In genomic region chr12:93653712-93654111, GRCh38 we compare ENCODE assay signal across 19 cellular contexts. TPM values are rescaled to one million over a fixed set of nuclear protein-coding genes. Genes with fewer than 3 reads are reported as not detected.
A peak's percentile ranks its signal among the peaks of the same experiment; 100 is the strongest.
DNase-seq lines count a peak whose midpoint lies in the region; ATAC-seq and TF ChIP-seq lines count a peak whose summit lies in the region.
"Had no signal": no experiment of that assay in that cellular context is flagged by ENCODE, and none has a peak within 500 bp of the region (broad histone marks: within the 10 kb centered on the region; RNA-seq: fewer than 3 reads in every experiment).

No MANE protein-coding gene starts in this region.

- H3K9ac ChIP-seq in DND-41 (ENCODE audit: low read depth, low read length) (no peak overlapping the region), neural progenitor cell (no peak overlapping the region)
- H3K9ac ChIP-seq: BLaER1 had no signal

- no peaks in the 10 kb centered on the region for H3K36me3 Mint-ChIP-seq in GM23338 (ENCODE audit: low read depth)
- no peaks in the 10 kb centered on the region for H3K36me3 Mint-ChIP-seq in neural progenitor cell
- H3K36me3 Mint-ChIP-seq in activated naive CD4-positive, alpha-beta T cell treated with anti-CD3 and anti-CD28 coated beads, Interleukin-2, amount 10 ng/mL, durations not matched to agents 7 days and 5 days: no peaks in the 10 kb centered on the region
- H3K36me3 Mint-ChIP-seq: CD4-positive, CD25-positive, alpha-beta regulatory T cell; CD8-positive, alpha-beta T cell had no signal

- H3K27ac Mint-ChIP-seq in GM23338 (no peak overlapping the region), neural progenitor cell (no peak overlapping the region)
- H3K27ac Mint-ChIP-seq in activated naive CD4-positive, alpha-beta T cell treated with anti-CD3 and anti-CD28 coated beads, Interleukin-2, amount 10 ng/mL, durations not matched to agents 7 days and 5 days: no peak overlapping the region
- H3K27ac Mint-ChIP-seq: B cell; CD4-positive, CD25-positive, alpha-beta regulatory T cell; CD8-positive, alpha-beta T cell; H9 had no signal

- TF ChIP-seq CTCF in DND-41 (IDR thresholded peaks at IDR 0.05; ENCODE audit: borderline replicate concordance, extremely low read depth, low read length, poor library complexity, severe bottlenecking) (no peak), GM23338 (conservative IDR thresholded peaks at IDR 0.05; ENCODE audit: low read depth in 2 of 2) (no peak), choroid plexus epithelial cell (conservative IDR thresholded peaks at IDR 0.05; ENCODE audit: low read depth, low read length) (no peak), neural progenitor cell (IDR thresholded peaks at IDR 0.05) (no peak)

- peak; percentile 53; the same call in 1 of the 3 replicates for ATAC-seq in DND-41 (ENCODE audit: insufficient read depth, low read depth)
- ATAC-seq in GM23338: no peak; the same call in 2 of the 3 replicates
- ATAC-seq in SK-N-SH treated with all-trans-retinoic acid at 6 μM for 48 hours: no peak
- ATAC-seq: CD8-positive, alpha-beta T cell; HCT116 had no signal

- no peaks in the 10 kb centered on the region for H3K4me1 Mint-ChIP-seq in GM23338
- H3K4me1 Mint-ChIP-seq in neural progenitor cell: no peaks in the 10 kb centered on the region
- H3K4me1 Mint-ChIP-seq in activated naive CD4-positive, alpha-beta T cell treated with anti-CD3 and anti-CD28 coated beads, Interleukin-2, amount 10 ng/mL, durations not matched to agents 7 days and 5 days: no peaks in the 10 kb centered on the region
- H3K4me1 Mint-ChIP-seq: CD4-positive, CD25-positive, alpha-beta regulatory T cell had no signal

- H3K4me2 ChIP-seq in DND-41 (ENCODE audit: insufficient read depth, low read length): no peak overlapping the region
- no peak overlapping the region for H3K4me2 ChIP-seq in GM23338
- no peak overlapping the region for H3K4me2 ChIP-seq in neural progenitor cell
- H3K4me2 ChIP-seq: BLaER1 had no signal

- H3F3A ChIP-seq in GM23338 (replicated peaks; ENCODE audit: low read depth) (no peaks in the 10 kb centered on the region), neural progenitor cell (ENCODE audit: low read depth) (no peaks in the 10 kb centered on the region)

- 0 out of 2 replicates have a peak overlapping the region, but pooled peaks have one; percentile 26 for H2AFZ ChIP-seq in DND-41 (ENCODE audit: low read depth, low read length)
- H2AFZ ChIP-seq in GM23338: peak overlapping the region; percentile 87; the same call in 1 of the 2 replicates
- H2AFZ ChIP-seq in neural progenitor cell (replicated peaks): peak overlapping the region; percentile 90

- DNase-seq in DND-41 (no peak), GM23338 (ENCODE audit: low spot score) (peak; percentile 30), choroid plexus epithelial cell (ENCODE audit: low read depth) (peak; percentile 19), neural progenitor cell (ENCODE audit: low spot score) (no peak), caudate nucleus (lab: John Stamatoyannopoulos, UW) (no peak), DMS79 (lab: John Stamatoyannopoulos, UW) (no peak)
- DNase-seq in activated naive CD4-positive, alpha-beta T cell treated with anti-CD3 and anti-CD28 coated beads, Interleukin-2, amount 10 ng/mL, durations not matched to agents 7 days and 5 days: no peak
- DNase-seq: Caco-2; CD4-positive, CD25-positive, alpha-beta regulatory T cell; CD8-positive, alpha-beta T cell; DMS153; GF-D8; GOT3; H9 had no signal

- H3K27me3 ChIP-seq in DND-41 (ENCODE audit: insufficient read depth, low read length, poor library complexity) (no peaks in the 10 kb centered on the region), GM23338 (ENCODE audit: insufficient read depth) (no peaks in the 10 kb centered on the region), neural progenitor cell (no peaks in the 10 kb centered on the region)
- H3K27me3 ChIP-seq: BLaER1 had no signal

- H3K79me2 ChIP-seq in DND-41 (ENCODE audit: insufficient read depth, low read length) (no peaks in the 10 kb centered on the region), GM23338 (replicated peaks; ENCODE audit: insufficient read depth) (no peaks in the 10 kb centered on the region), neural progenitor cell (ENCODE audit: low read depth) (no peaks in the 10 kb centered on the region)

- H3K4me3 ChIP-seq in DND-41 (ENCODE audit: low read depth in 1 of 2, low read length in 2 of 2) (no peak overlapping the region), GM23338 (no peak overlapping the region), choroid plexus epithelial cell (ENCODE audit: low read depth, low read length) (no peak overlapping the region), neural progenitor cell (no peak overlapping the region)
- H3K4me3 ChIP-seq: BLaER1 had no signal

- H3K36me3 ChIP-seq in DND-41 (ENCODE audit: insufficient read depth, low read length): no peaks in the 10 kb centered on the region
- H3K36me3 ChIP-seq in GM23338 (ENCODE audit: insufficient read depth): no peaks in the 10 kb centered on the region
- no peaks in the 10 kb centered on the region for H3K36me3 ChIP-seq in neural progenitor cell
- H3K36me3 ChIP-seq: BLaER1 had no signal

- H3K27ac ChIP-seq in DND-41 (ENCODE audit: low read length) (no peak overlapping the region), GM23338 (ENCODE audit: low read depth) (no peak overlapping the region), neural progenitor cell (no peak overlapping the region), caudate nucleus (ENCODE audit: low read depth, low read length) (no peak overlapping the region)
- H3K27ac ChIP-seq: BLaER1, C4-2B had no signal

- CTCF ChIA-PET in activated naive CD4-positive, alpha-beta T cell treated with anti-CD3 and anti-CD28 coated beads, Interleukin-2, amount 10 ng/mL, durations not matched to agents 7 days and 5 days (lab: Charles Lee): no interaction called here

- no peaks in the 10 kb centered on the region for H3K9me3 ChIP-seq in DND-41 (ENCODE audit: insufficient read depth, low read length, severe bottlenecking)
- no peaks in the 10 kb centered on the region for H3K9me3 ChIP-seq in neural progenitor cell (ENCODE audit: low read depth)
- H3K9me3 ChIP-seq: BLaER1, Caco-2 had no signal

- 0 out of 2 replicates have a peak, but pooled peaks cover 4% of the 10 kb centered on the region for H3K9me2 ChIP-seq in GM23338 (ENCODE audit: insufficient read depth)

- H3K4me3 Mint-ChIP-seq in GM23338 (no peak overlapping the region), neural progenitor cell (no peak overlapping the region)
- no peak overlapping the region for H3K4me3 Mint-ChIP-seq in activated naive CD4-positive, alpha-beta T cell treated with anti-CD3 and anti-CD28 coated beads, Interleukin-2, amount 10 ng/mL, durations not matched to agents 7 days and 5 days
- H3K4me3 Mint-ChIP-seq: B cell; CD4-positive, CD25-positive, alpha-beta regulatory T cell; CD8-positive, alpha-beta T cell; H9 had no signal

- H3K9me3 Mint-ChIP-seq in GM23338 (peaks cover 2% of the 10 kb centered on the region; the same call in 1 of the 3 replicates), neural progenitor cell (no peaks in the 10 kb centered on the region)
- H3K9me3 Mint-ChIP-seq in activated naive CD4-positive, alpha-beta T cell treated with anti-CD3 and anti-CD28 coated beads, Interleukin-2, amount 10 ng/mL, durations not matched to agents 7 days and 5 days: no peaks in the 10 kb centered on the region
- H3K9me3 Mint-ChIP-seq: CD8-positive, alpha-beta T cell; H9 had no signal

- H3K27me3 Mint-ChIP-seq in GM23338 (ENCODE audit: insufficient read depth, low read depth, poor library complexity): no peaks in the 10 kb centered on the region
- H3K27me3 Mint-ChIP-seq in neural progenitor cell (ENCODE audit: insufficient read depth, low read depth): peaks cover 2% of the 10 kb centered on the region
- H3K27me3 Mint-ChIP-seq in activated naive CD4-positive, alpha-beta T cell treated with anti-CD3 and anti-CD28 coated beads, Interleukin-2, amount 10 ng/mL, durations not matched to agents 7 days and 5 days: peaks cover 18% of the 10 kb centered on the region
- H3K27me3 Mint-ChIP-seq: B cell had no signal

- H3K4me1 ChIP-seq in DND-41 (ENCODE audit: insufficient read depth, low read length) (no peaks in the 10 kb centered on the region), GM23338 (ENCODE audit: insufficient read depth) (no peaks in the 10 kb centered on the region), neural progenitor cell (no peaks in the 10 kb centered on the region)
- H3K4me1 ChIP-seq: BLaER1, Caco-2 had no signal

- H4K20me1 ChIP-seq in DND-41 (ENCODE audit: insufficient read depth, low read length): no peaks in the 10 kb centered on the region
- H4K20me1 ChIP-seq in GM23338 (replicated peaks; ENCODE audit: insufficient read depth): no peaks in the 10 kb centered on the region
- H4K20me1 ChIP-seq in neural progenitor cell (ENCODE audit: low read depth): no peaks in the 10 kb centered on the region
- H4K20me1 ChIP-seq: BLaER1 had no signal

TF ChIP-seq in GM23338, 12 proteins besides CTCF, POLR2A, EP300 and RAD21:
- no peak for TF ChIP-seq POLR2AphosphoS5 (IDR thresholded peaks at IDR 0.05; ENCODE audit: low read depth)
- TF ChIP-seq EZH2 (IDR thresholded peaks at IDR 0.05; ENCODE audit: low read depth, unreplicated experiment): no peak
TF ChIP-seq in GM23338: peak in this region for 0.

TF ChIP-seq in SK-N-SH treated with all-trans-retinoic acid at 6 μM for 48 hours, 23 proteins besides CTCF, POLR2A, EP300 and RAD21:
- TF ChIP-seq PATZ1 (CRISPR knock-in tag; IDR thresholded peaks at IDR 0.05; ENCODE audit: borderline replicate concordance): no peak

RNA-seq across cellular contexts. Expression of gene CRADD, which starts 23.5 kb away (rescaled TPM):
- total RNA-seq in GM23338 (2014; rRNA removed; shearing (Covaris generic)): 20.3 and 27.9 TPM in 2 replicates
- polyA plus RNA-seq in GM23338 (2016; fragmentation: Nextera tagmentation; extraction: Ambion mirVana): 3.8 and 6.3 TPM in 2 replicates
- total RNA-seq in neural progenitor cell (ENCODE audit: low replicate concordance): 13.7 and 41.2 TPM in 2 replicates

Comparison
In these comparisons a context has a peak if more than half of its experiments do, and no peak if none do; other contexts are left out.
1. DNase-seq: peak in GM23338 (single experiment) and choroid plexus epithelial cell (single experiment); none in DND-41 (single experiment), neural progenitor cell (single experiment), caudate nucleus (0 of 61), activated naive CD4-positive, alpha-beta T cell treated with anti-CD3 and anti-CD28 coated beads, Interleukin-2, amount 10 ng/mL, durations not matched to agents 7 days and 5 days (single experiment) and DMS79 (single experiment).
2. H2AFZ ChIP-seq: peak in every context shown above with its lines; median percentile 90 in neural progenitor cell; 87 in GM23338; 26 in DND-41.